Comparison of ENCODE assay signal across 31 cellular contexts in genomic region chr18:73647391-73647790, GRCh38.
DNase-seq lines count a peak whose midpoint lies in the region; ATAC-seq, FAIRE-seq and TF ChIP-seq lines count a peak whose summit lies in the region.
"Had no signal": no experiment of that assay in that cellular context is flagged by ENCODE, and none has a peak within 500 bp of the region (broad histone marks: within the 10 kb centered on the region; RNA-seq: fewer than 3 reads in every experiment).

No MANE protein-coding gene starts in this region.

- no peaks in the 10 kb centered on the region for H3K27me3 Mint-ChIP-seq in natural killer cell (ENCODE audit: low read depth in 2 of 2)
- H3K27me3 Mint-ChIP-seq: activated CD4-positive, alpha-beta T cell treated with anti-CD3 and anti-CD28 coated beads for 36 hours; stimulated activated naive CD8-positive, alpha-beta T cell treated with anti-CD3 and anti-CD28 coated beads, Interleukin-15, Interleukin-2, amounts not matched to agents 100 ng/mL and 50 ng/mL, for 24 hours had no signal

- no peaks in the 10 kb centered on the region for H3K36me3 ChIP-seq in bronchial epithelial cell (ENCODE audit: control insufficient read depth, insufficient read depth, low read length)
- no peaks in the 10 kb centered on the region for H3K36me3 ChIP-seq in osteoblast (ENCODE audit: insufficient read depth, low read length)
- H3K36me3 ChIP-seq: adrenal gland, BLaER1, brain microvascular endothelial cell, left lung, neural progenitor cell, thoracic aorta, uterus had no signal

- no peaks in the 10 kb centered on the region for H3K36me3 Mint-ChIP-seq in natural killer cell
- H3K36me3 Mint-ChIP-seq: immature natural killer cell, neural progenitor cell had no signal

- H3K4me3 ChIP-seq in bronchial epithelial cell (ENCODE audit: low read depth, low read length) = no peak overlapping the region
- H3K4me3 ChIP-seq in osteoblast (ENCODE audit: insufficient read depth, low read length) = no peak overlapping the region
- H3K4me3 ChIP-seq: adrenal gland, BLaER1, dorsolateral prefrontal cortex, left lung, neural progenitor cell, thoracic aorta, uterus had no signal

- DNase-seq in EH (ENCODE audit: low read depth) = peak; percentile 31
- DNase-seq in RPMI7951 (ENCODE audit: low read depth) = peak; percentile 72
- peak; percentile 5 for DNase-seq in bronchial epithelial cell (ENCODE audit: low read depth)
- DNase-seq in osteoblast (ENCODE audit: insufficient read length, low spot score, missing footprints) = peak; percentile 47
- no peak for DNase-seq in natural killer cell
- no peak for DNase-seq in NCI-H2196 (lab: John Stamatoyannopoulos, UW; ENCODE audit: unreplicated experiment)
- DNase-seq: activated CD4-positive, alpha-beta T cell treated with anti-CD3 and anti-CD28 coated beads for 36 hours; activated CD8-positive, alpha-beta T cell treated with anti-CD3 and anti-CD28 coated beads, Interleukin-2, amount 10 ng/mL, durations not matched to agents 7 days and 5 days; activated naive CD4-positive, alpha-beta T cell treated with anti-CD3 and anti-CD28 coated beads for 36 hours; adrenal gland; DMS153; dorsolateral prefrontal cortex; immature natural killer cell; left lung; mesendoderm; NCI-H146; posterior cingulate gyrus; right cardiac atrium; RPMI8226; stimulated activated CD8-positive, alpha-beta memory T cell treated with anti-CD3 and anti-CD28 coated beads, Interleukin-4, amount 100 ng/mL, for 48 hours; T-helper 2 cell; uterus had no signal

- peaks cover 12% of the 10 kb centered on the region for H3K4me1 ChIP-seq in osteoblast (ENCODE audit: insufficient read depth, low read length)
- H3K4me1 ChIP-seq: adrenal gland, BLaER1, left lung, neural progenitor cell, uterus had no signal

- H3K4me3 Mint-ChIP-seq in natural killer cell = no peak overlapping the region
- H3K4me3 Mint-ChIP-seq: activated CD4-positive, alpha-beta T cell treated with anti-CD3 and anti-CD28 coated beads for 36 hours; activated CD8-positive, alpha-beta T cell treated with anti-CD3 and anti-CD28 coated beads, Interleukin-2, amount 10 ng/mL, durations not matched to agents 7 days and 5 days; activated naive CD4-positive, alpha-beta T cell treated with anti-CD3 and anti-CD28 coated beads for 36 hours; immature natural killer cell; neural progenitor cell; stimulated activated naive CD8-positive, alpha-beta T cell treated with anti-CD3 and anti-CD28 coated beads, Interleukin-15, Interleukin-2, amounts not matched to agents 100 ng/mL and 50 ng/mL, for 24 hours had no signal

- H3K4me2 ChIP-seq in osteoblast (ENCODE audit: insufficient read depth, low read length) = no peak overlapping the region
- H3K4me2 ChIP-seq: BLaER1, neural progenitor cell had no signal

- no peak for ATAC-seq in natural killer cell
- no peak for ATAC-seq in GM21576 (IDR thresholded peaks at IDR 0.05; ENCODE audit: unreplicated experiment)
- ATAC-seq: activated CD4-positive, alpha-beta T cell treated with anti-CD3 and anti-CD28 coated beads for 36 hours; activated CD8-positive, alpha-beta T cell treated with anti-CD3 and anti-CD28 coated beads, Interleukin-2, amount 10 ng/mL, durations not matched to agents 7 days and 5 days; HCT116; HepG2; left lung; right cardiac atrium had no signal

- H4K20me1 ChIP-seq in osteoblast (ENCODE audit: insufficient read depth, low read length) = no peaks in the 10 kb centered on the region
- H4K20me1 ChIP-seq: BLaER1 had no signal

- no peaks in the 10 kb centered on the region for H3K4me1 Mint-ChIP-seq in natural killer cell
- H3K4me1 Mint-ChIP-seq: activated CD4-positive, alpha-beta T cell treated with anti-CD3 and anti-CD28 coated beads for 36 hours; immature natural killer cell; neural progenitor cell had no signal

- TF ChIP-seq CTCF in bronchial epithelial cell (IDR thresholded peaks at IDR 0.05; ENCODE audit: insufficient read depth, low read length, severe bottlenecking) = no peak
- no peak for TF ChIP-seq CTCF in osteoblast (IDR thresholded peaks at IDR 0.05; ENCODE audit: extremely low read depth, low read depth, low read length)
- TF ChIP-seq CTCF in natural killer cell (IDR thresholded peaks at IDR 0.05) = no peak

- no peaks in the 10 kb centered on the region for H3K79me2 ChIP-seq in osteoblast (ENCODE audit: insufficient read depth, low read length)

- no peaks in the 10 kb centered on the region for H3K9me3 ChIP-seq in osteoblast (ENCODE audit: low read depth, low read length)
- H3K9me3 ChIP-seq: adrenal gland, BLaER1, left lung, thoracic aorta, uterus had no signal

- FAIRE-seq in bronchial epithelial cell (lab: Jason Lieb, UNC) = no peak
- FAIRE-seq: G401.6, HepG2 had no signal

- peaks cover 7% of the 10 kb centered on the region in 2 donors for H3K9me3 Mint-ChIP-seq in natural killer cell
- H3K9me3 Mint-ChIP-seq: activated naive CD4-positive, alpha-beta T cell treated with anti-CD3 and anti-CD28 coated beads for 36 hours; neural progenitor cell; stimulated activated naive CD8-positive, alpha-beta T cell treated with anti-CD3 and anti-CD28 coated beads, Interleukin-15, Interleukin-2, amounts not matched to agents 100 ng/mL and 50 ng/mL, for 24 hours had no signal

- H3K27me3 ChIP-seq in bronchial epithelial cell (ENCODE audit: control insufficient read depth, insufficient read depth, low read length) (no peaks in the 10 kb centered on the region), osteoblast (ENCODE audit: insufficient read depth, low read length) (no peaks in the 10 kb centered on the region)
- H3K27me3 ChIP-seq: adrenal gland, BLaER1, brain microvascular endothelial cell, dorsolateral prefrontal cortex, left lung, neural progenitor cell, uterus had no signal

- intact Hi-C loops in natural killer cell (cut with micrococcal nuclease) = no loop called here

- no peak overlapping the region for H3K27ac ChIP-seq in osteoblast (ENCODE audit: low read depth, low read length)
- H3K27ac ChIP-seq: adrenal gland, BLaER1, dorsolateral prefrontal cortex, left lung, neural progenitor cell, thoracic aorta, uterus had no signal

- H3K27ac Mint-ChIP-seq in natural killer cell = no peak overlapping the region
- H3K27ac Mint-ChIP-seq: activated CD4-positive, alpha-beta T cell treated with anti-CD3 and anti-CD28 coated beads for 36 hours; activated CD8-positive, alpha-beta T cell treated with anti-CD3 and anti-CD28 coated beads, Interleukin-2, amount 10 ng/mL, durations not matched to agents 7 days and 5 days; activated naive CD4-positive, alpha-beta T cell treated with anti-CD3 and anti-CD28 coated beads for 36 hours; immature natural killer cell; neural progenitor cell; stimulated activated naive CD8-positive, alpha-beta T cell treated with anti-CD3 and anti-CD28 coated beads, Interleukin-15, Interleukin-2, amounts not matched to agents 100 ng/mL and 50 ng/mL, for 24 hours had no signal

- H2AFZ ChIP-seq in osteoblast (ENCODE audit: low read length) = no peak overlapping the region
- H2AFZ ChIP-seq: neural progenitor cell had no signal

Comparison
In these comparisons a context has a peak if more than half of its experiments do, and no peak if none do; other contexts are left out.
1. DNase-seq: peak in EH (single experiment), RPMI7951 (single experiment), bronchial epithelial cell (single experiment) and osteoblast (single experiment); none in natural killer cell (single experiment) and NCI-H2196 (single experiment).